1 cellular context compared by ENCODE assay signal in genomic region chr5:181069767-181070491, GRCh38.
TF ChIP-seq lines count a peak whose summit lies in the region.

No MANE protein-coding gene starts in this region.

TF ChIP-seq in GM12878, 131 proteins besides CTCF, POLR2A, EP300 and RAD21:
- TF ChIP-seq RCOR1 (conservative IDR thresholded peaks at IDR 0.05; ENCODE audit: low read depth, low read length) (no peak), SKIL (IDR thresholded peaks at IDR 0.05; ENCODE audit: low read depth, poor library complexity, severe bottlenecking) (no peak), E2F8 (IDR thresholded peaks at IDR 0.05; ENCODE audit: low read depth, partially characterized antibody) (no peak), CREB1 (IDR thresholded peaks at IDR 0.05; ENCODE audit: low read depth) (no peak), JUND (IDR thresholded peaks at IDR 0.05; ENCODE audit: low read depth, low read length) (no peak), SIX5 (IDR thresholded peaks at IDR 0.05; ENCODE audit: low read depth, low read length, severe bottlenecking) (no peak), KDM1A (IDR thresholded peaks at IDR 0.05; ENCODE audit: borderline replicate concordance) (no peak), REST (IDR thresholded peaks at IDR 0.05; ENCODE audit: low read depth, low read length) (no peak), BHLHE40 (IDR thresholded peaks at IDR 0.05; ENCODE audit: borderline replicate concordance in 1 of 2, low read depth in 2 of 2, low read length in 1 of 2) (no peak), KLF5 (IDR thresholded peaks at IDR 0.05; ENCODE audit: partially characterized antibody) (no peak), TCF7 (IDR thresholded peaks at IDR 0.05; ENCODE audit: borderline replicate concordance) (no peak), ZNF207 (IDR thresholded peaks at IDR 0.05; ENCODE audit: borderline replicate concordance) (no peak), IRF3 (IDR thresholded peaks at IDR 0.05) (no peak), SREBF1 (IDR thresholded peaks at IDR 0.05; ENCODE audit: low read length) (no peak), SMARCA5 (IDR thresholded peaks at IDR 0.05) (no peak), ZZZ3 (IDR thresholded peaks at IDR 0.05; ENCODE audit: control insufficient read depth, insufficient read length, low read depth) (no peak), SP1 (IDR thresholded peaks at IDR 0.05; ENCODE audit: low read depth, low read length) (no peak)
TF ChIP-seq in GM12878: peak in this region for 0.
